Comparison of ENCODE assay signal across 13 cellular contexts in genomic region chr1:229972600-229973296, GRCh38.
DNase-seq lines count a peak whose midpoint lies in the region; ATAC-seq and TF ChIP-seq lines count a peak whose summit lies in the region.
"Had no signal": no experiment of that assay in that cellular context is flagged by ENCODE, and none has a peak within 500 bp of the region (broad histone marks: within the 10 kb centered on the region; RNA-seq: fewer than 3 reads in every experiment).

No MANE protein-coding gene starts in this region.

- POLR2A ChIA-PET in PC-9 (lab: Charles Lee; ENCODE audit: unreplicated experiment): no interaction called here

- H3K4me3 Mint-ChIP-seq in immature natural killer cell: no peak overlapping the region
- H3K4me3 Mint-ChIP-seq: CD4-positive, CD25-positive, alpha-beta regulatory T cell had no signal

- H3K36me3 ChIP-seq in PC-9 (ENCODE audit: low read depth) (no peaks in the 10 kb centered on the region), iPS DF 6.9 (ENCODE audit: control insufficient read depth, insufficient read depth, low read length) (no peaks in the 10 kb centered on the region)
- H3K36me3 ChIP-seq: adrenal gland, left lung, SJCRH30 had no signal

- TF ChIP-seq CTCF in GM12864 (IDR thresholded peaks at IDR 0.05; ENCODE audit: low read depth, low read length, missing control alignments) (peak; percentile 40), PC-9 (conservative IDR thresholded peaks at IDR 0.05) (peak; percentile 33; the same call in 1 of the 2 replicates)

- H3K27ac Mint-ChIP-seq in immature natural killer cell: no peak overlapping the region
- H3K27ac Mint-ChIP-seq: CD4-positive, CD25-positive, alpha-beta regulatory T cell had no signal

- no CpG with 5 or more reads among the region's 9 CpGs for WGBS in iPS DF 6.9 (ENCODE audit: insufficient coverage, insufficient read length)

- H3F3A ChIP-seq in PC-9 (ENCODE audit: insufficient read depth, low read depth): no peaks in the 10 kb centered on the region

- H3K36me3 Mint-ChIP-seq in immature natural killer cell: peaks cover 0 to 3% (median 0%) of the 10 kb centered on the region in 3 donors
- H3K36me3 Mint-ChIP-seq: CD4-positive, CD25-positive, alpha-beta regulatory T cell had no signal

- H3K4me2 ChIP-seq in PC-9: no peak overlapping the region

- intact Hi-C loops in PC-9 (cut with micrococcal nuclease; ENCODE audit: unreplicated experiment): loop anchor here (1.0 kb wide), 1 partner anchor 297 kb away; no protein-coding TSS in a partner anchor

- no TSS peak for BruUV-seq in PC-9 (replicated peaks; lab: Mats Ljungman, UMichigan)

- CTCF ChIA-PET in PC-9 (lab: Charles Lee): no interaction called here

- no peak overlapping the region for H2AFZ ChIP-seq in PC-9

- no peaks in the 10 kb centered on the region for H3K4me1 Mint-ChIP-seq in immature natural killer cell
- H3K4me1 Mint-ChIP-seq: CD4-positive, CD25-positive, alpha-beta regulatory T cell had no signal

- H3K79me2 ChIP-seq in PC-9 (ENCODE audit: low read depth): no peaks in the 10 kb centered on the region

- ATAC-seq in HG02763 (IDR thresholded peaks at IDR 0.05; ENCODE audit: unreplicated experiment): no peak
- ATAC-seq: left lung had no signal

- H3K4me1 ChIP-seq in PC-9 (replicated peaks; ENCODE audit: insufficient read depth) (no peaks in the 10 kb centered on the region), iPS DF 6.9 (ENCODE audit: control insufficient read depth, insufficient read depth, low read length) (no peaks in the 10 kb centered on the region)
- H3K4me1 ChIP-seq: adrenal gland, left lung, SJCRH30 had no signal

- peaks cover 3% of the 10 kb centered on the region; the same call in 1 of the 2 replicates for H3K9me3 ChIP-seq in PC-9 (ENCODE audit: insufficient read depth, low read depth)
- H3K9me3 ChIP-seq in iPS DF 6.9 (ENCODE audit: control insufficient read depth, insufficient read depth, low read length): no peaks in the 10 kb centered on the region
- H3K9me3 ChIP-seq: SJCRH30 had no signal

- peak; percentile 9 for DNase-seq in ACHN
- no peak for DNase-seq in GM12864 (ENCODE audit: low read depth)
- no peak for DNase-seq in PC-9
- DNase-seq in iPS DF 6.9 (ENCODE audit: low read depth, low spot score): peak; percentile 35
- DNase-seq in DMS79 (lab: John Stamatoyannopoulos, UW): no peak
- DNase-seq in immature natural killer cell: no peak
- no peak for DNase-seq in GDM1 (lab: John Stamatoyannopoulos, UW)
- DNase-seq: adrenal gland, left lung, retina had no signal

- in situ Hi-C loops in ACHN (cut with HindIII; ENCODE audit: low pct_ligation_motif_present, low pct_unique_long_range_greater_than_20kb, low sequenced_read_pairs): no loop called here

- H3K27ac ChIP-seq in PC-9 (no peak overlapping the region), iPS DF 6.9 (ENCODE audit: low read length) (no peak overlapping the region)
- H3K27ac ChIP-seq: adrenal gland, left lung, SJCRH30 had no signal

- no peaks in the 10 kb centered on the region for H3K9me2 ChIP-seq in PC-9 (ENCODE audit: insufficient read depth)

- H3K9me3 Mint-ChIP-seq in immature natural killer cell: peaks cover 0 to 8% (median 0%) of the 10 kb centered on the region in 6 donors

- H3K4me3 ChIP-seq in GM12864 (ENCODE audit: low read depth, low read length): no peak overlapping the region
- H3K4me3 ChIP-seq in PC-9: no peak overlapping the region
- no peak overlapping the region for H3K4me3 ChIP-seq in iPS DF 6.9 (ENCODE audit: low read length)
- H3K4me3 ChIP-seq: adrenal gland, left lung, SJCRH30 had no signal

- peaks cover 2 to 11% (median 4%) of the 10 kb centered on the region in 3 donors for H3K27me3 Mint-ChIP-seq in immature natural killer cell (ENCODE audit: low read depth in 3 of 3)

- no peaks in the 10 kb centered on the region for H4K20me1 ChIP-seq in PC-9 (ENCODE audit: insufficient read depth)

- H3K27me3 ChIP-seq in PC-9 (ENCODE audit: insufficient read depth, low read depth): peaks cover 10% of the 10 kb centered on the region; the same call in 1 of the 2 replicates
- no peaks in the 10 kb centered on the region for H3K27me3 ChIP-seq in iPS DF 6.9 (ENCODE audit: control insufficient read depth, insufficient read depth, low read length)
- H3K27me3 ChIP-seq: adrenal gland, left lung, SJCRH30 had no signal

Comparison
In these comparisons a context has a peak if more than half of its experiments do, and no peak if none do; other contexts are left out.
1. DNase-seq: peak in ACHN (single experiment) and iPS DF 6.9 (single experiment); none in GM12864 (single experiment), PC-9 (0 of 2), DMS79 (single experiment), immature natural killer cell (0 of 3) and GDM1 (single experiment).